Comparison of ENCODE assay signal across 27 cellular contexts in the genomic region with DNA sequence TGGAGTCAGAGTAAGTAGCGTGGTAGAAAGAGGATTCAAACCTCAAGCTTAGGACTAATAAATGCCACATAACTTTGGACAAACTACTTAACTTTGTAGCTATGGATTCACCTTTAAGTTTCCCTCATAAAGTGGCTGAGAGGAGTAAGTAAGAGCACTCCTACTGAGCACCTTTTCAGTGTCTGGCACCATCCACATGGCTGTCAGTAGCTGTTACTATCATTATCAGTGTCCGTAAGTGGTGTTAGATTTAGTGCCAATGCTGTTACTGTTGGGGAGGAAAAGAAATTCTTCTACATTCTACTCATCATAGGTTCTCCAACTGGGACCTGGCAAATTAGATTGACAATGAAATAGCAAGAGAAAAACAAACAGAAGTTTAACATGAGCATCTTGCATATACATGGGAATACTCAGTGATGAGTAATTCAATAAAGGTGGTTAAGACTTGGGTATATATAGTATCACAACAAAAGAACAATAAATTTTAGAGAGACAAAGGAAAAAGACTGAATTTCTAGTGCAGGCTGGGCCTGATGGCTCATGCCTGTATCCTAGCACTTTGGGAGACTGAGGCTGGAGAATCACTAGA.
"Had no signal": no experiment of that assay in that cellular context is flagged by ENCODE, and none has a peak within 500 bp of the region (broad histone marks: within the 10 kb centered on the region; RNA-seq: fewer than 3 reads in every experiment).

No MANE protein-coding gene starts in this region.

- H3K27me3 ChIP-seq: brain microvascular endothelial cell, colonic mucosa, esophagus squamous epithelium, pancreas, stomach, thyroid gland, upper lobe of left lung had no signal

- H3K4me3 ChIP-seq: colonic mucosa, esophagus squamous epithelium, pancreas, prostate gland, smooth muscle cell, stomach, thyroid gland, upper lobe of left lung had no signal

- ATAC-seq: activated CD8-positive, alpha-beta T cell treated with anti-CD3 and anti-CD28 coated beads for 36 hours; activated T-cell treated with anti-CD3 and anti-CD28 coated beads, Interleukin-2, amount 50 U/mL, for 4 hours; activated T-helper 17 cell treated with anti-CD3 and anti-CD28 coated beads, Interleukin-2, amount 50 U/mL, for 72 hours; naive thymus-derived CD4-positive, alpha-beta T cell; pancreas; stimulated activated memory B cell treated with anti-CD40 and anti-IgM and Interleukin-4, amounts not matched to agents 10 μg/mL and 1 μg/mL and 100 μg/mL, for 72 hours had no signal

- H3K4me1 ChIP-seq: colonic mucosa, esophagus squamous epithelium, pancreas, prostate gland, stomach, thyroid gland, upper lobe of left lung had no signal

- H3K27ac ChIP-seq: brain microvascular endothelial cell, colonic mucosa, epithelial cell of prostate, esophagus squamous epithelium, pancreas, prostate gland, stomach, thyroid gland, upper lobe of left lung had no signal

- H3K9me3 ChIP-seq: colonic mucosa, esophagus squamous epithelium, pancreas, prostate gland, stomach, thyroid gland, upper lobe of left lung had no signal

- H3K36me3 ChIP-seq: brain microvascular endothelial cell, colonic mucosa, esophagus squamous epithelium, pancreas, prostate gland, stomach, thyroid gland, upper lobe of left lung had no signal

- H3K4me2 ChIP-seq: smooth muscle cell had no signal

- DNase-seq: activated CD4-positive, alpha-beta T cell treated with anti-CD3 and anti-CD28 coated beads, Interleukin-2, amount 50 U/mL, for 1 hour; activated CD8-positive, alpha-beta T cell treated with anti-CD3 and anti-CD28 coated beads for 36 hours; activated gamma-delta T cell treated with Interleukin-2 at 50 U/mL for 16 hours; activated naive CD4-positive, alpha-beta T cell treated with anti-CD3 and anti-CD28 coated beads, Interleukin-2, amount 50 U/mL, for 16 hours; activated T-cell treated with anti-CD3 and anti-CD28 coated beads, Interleukin-2, amount 50 U/mL, for 4 hours; amniotic stem cell; brain microvascular endothelial cell; colonic mucosa; effector CD8-positive, alpha-beta T cell; esophagus squamous epithelium; foreskin melanocyte; islet precursor cell; midbrain; naive thymus-derived CD4-positive, alpha-beta T cell; pancreas; retina; stimulated activated CD4-positive, alpha-beta T cell treated with anti-CD3 and anti-CD28 coated beads, Interleukin-1b, Interleukin-23, amount 100 ng/mL, for 48 hours; stimulated activated CD4-positive, alpha-beta T cell treated with anti-CD3 and anti-CD28 coated beads, Interleukin-4, amount 100 ng/mL, for 4 hours; stimulated activated CD8-positive, alpha-beta memory T cell treated with anti-CD3 and anti-CD28 coated beads, Interleukin-4, amount 100 ng/mL, for 48 hours; stomach; thyroid gland; upper lobe of left lung had no signal
